In genomic region chr3:134797080-134797801, GRCh38 we compare ENCODE assay signal across 8 cellular contexts. TPM values are rescaled to one million over a fixed set of nuclear protein-coding genes. Genes with fewer than 3 reads are reported as not detected.
DNase-seq lines count a peak whose midpoint lies in the region; ATAC-seq, FAIRE-seq and TF ChIP-seq lines count a peak whose summit lies in the region.

No MANE protein-coding gene starts in this region.

- no peak for TF ChIP-seq CTCF in astrocyte (IDR thresholded peaks at IDR 0.05; ENCODE audit: insufficient read depth, low read depth, low read length)

- peaks cover 23% of the 10 kb centered on the region for H3K4me1 Mint-ChIP-seq in activated CD4-positive, alpha-beta T cell treated with anti-CD3 and anti-CD28 coated beads, Interleukin-2, amount 10 ng/mL, durations not matched to agents 24 days and 14 days
- peaks cover 5% of the 10 kb centered on the region for H3K4me1 Mint-ChIP-seq in astrocyte (ENCODE audit: low read depth, unreplicated experiment)
- peaks cover 14 to 33% of the 10 kb centered on the region in 2 donors for H3K4me1 Mint-ChIP-seq in stimulated activated naive B cell treated with anti-CD40 and anti-IgM and Interleukin-4, amounts not matched to agents 10 μg/mL and 1 μg/mL and 100 μg/mL, for 72 hours

- peak overlapping the region; percentile 97 for H2AFZ ChIP-seq in astrocyte (ENCODE audit: low read depth, low read length)

- peaks cover 58% of the 10 kb centered on the region for H3K27me3 Mint-ChIP-seq in activated CD4-positive, alpha-beta T cell treated with anti-CD3 and anti-CD28 coated beads, Interleukin-2, amount 10 ng/mL, durations not matched to agents 24 days and 14 days
- H3K27me3 Mint-ChIP-seq in astrocyte (ENCODE audit: low read depth, unreplicated experiment), result peaks cover 61% of the 10 kb centered on the region
- peaks cover 42 to 77% of the 10 kb centered on the region in 2 donors for H3K27me3 Mint-ChIP-seq in stimulated activated naive B cell treated with anti-CD40 and anti-IgM and Interleukin-4, amounts not matched to agents 10 μg/mL and 1 μg/mL and 100 μg/mL, for 72 hours

- no peaks in the 10 kb centered on the region for H3K36me3 Mint-ChIP-seq in activated CD4-positive, alpha-beta T cell treated with anti-CD3 and anti-CD28 coated beads, Interleukin-2, amount 10 ng/mL, durations not matched to agents 24 days and 14 days (ENCODE audit: low read depth)
- H3K36me3 Mint-ChIP-seq in astrocyte (ENCODE audit: low read depth, unreplicated experiment), result peaks cover 2% of the 10 kb centered on the region
- no peaks in the 10 kb centered on the region for H3K36me3 Mint-ChIP-seq in stimulated activated naive B cell treated with anti-CD40 and anti-IgM and Interleukin-4, amounts not matched to agents 10 μg/mL and 1 μg/mL and 100 μg/mL, for 72 hours

- H4K20me1 ChIP-seq in astrocyte (ENCODE audit: insufficient read depth, low read length), result no peaks in the 10 kb centered on the region

- H3K4me3 ChIP-seq in astrocyte (ENCODE audit: insufficient read depth, low read depth, low read length), result peak overlapping the region; percentile 72

- FAIRE-seq in astrocyte (lab: Jason Lieb, UNC), result no peak

- intact Hi-C loops in activated CD4-positive, alpha-beta T cell treated with anti-CD3 and anti-CD28 coated beads, Interleukin-2, amount 10 ng/mL, durations not matched to agents 24 days and 14 days (cut with micrococcal nuclease), result loop anchor here (5.0 to 10.0 kb wide), 2 partner anchors 178 to 705 kb away; no protein-coding TSS in a partner anchor

- peak overlapping the region; percentile 100 for H3K4me2 ChIP-seq in astrocyte (ENCODE audit: low read length)

- no peak for ATAC-seq in stimulated activated naive B cell treated with anti-CD40 and anti-IgM and Interleukin-4, amounts not matched to agents 10 μg/mL and 1 μg/mL and 100 μg/mL, for 72 hours (replicated peaks)

- H3K79me2 ChIP-seq in astrocyte (ENCODE audit: insufficient read depth, low read length), result no peaks in the 10 kb centered on the region

- H3K27me3 ChIP-seq in astrocyte (ENCODE audit: insufficient read depth, low read length), result peaks cover 17% of the 10 kb centered on the region

- no peaks in the 10 kb centered on the region for H3K9me3 ChIP-seq in astrocyte (ENCODE audit: insufficient read depth, low read depth, low read length)

- no peak overlapping the region for H3K27ac ChIP-seq in astrocyte (ENCODE audit: low read depth, low read length)

- peaks cover 14% of the 10 kb centered on the region for H3K4me1 ChIP-seq in astrocyte (ENCODE audit: insufficient read depth, low read length)

- peak overlapping the region; percentile 79 for H3K9ac ChIP-seq in astrocyte (ENCODE audit: low read length)

- no peaks in the 10 kb centered on the region for H3K9me3 Mint-ChIP-seq in activated CD4-positive, alpha-beta T cell treated with anti-CD3 and anti-CD28 coated beads, Interleukin-2, amount 10 ng/mL, durations not matched to agents 24 days and 14 days
- H3K9me3 Mint-ChIP-seq in astrocyte (ENCODE audit: unreplicated experiment), result peaks cover 2% of the 10 kb centered on the region
- no peaks in the 10 kb centered on the region for H3K9me3 Mint-ChIP-seq in stimulated activated naive B cell treated with anti-CD40 and anti-IgM and Interleukin-4, amounts not matched to agents 10 μg/mL and 1 μg/mL and 100 μg/mL, for 72 hours

- no peaks in the 10 kb centered on the region for H3K36me3 ChIP-seq in astrocyte (ENCODE audit: insufficient read depth, low read length)

- H3K4me3 Mint-ChIP-seq in activated CD4-positive, alpha-beta T cell treated with anti-CD3 and anti-CD28 coated beads, Interleukin-2, amount 10 ng/mL, durations not matched to agents 24 days and 14 days, result peak overlapping the region; percentile 62
- peak overlapping the region; percentile 80 for H3K4me3 Mint-ChIP-seq in astrocyte (ENCODE audit: unreplicated experiment)
- H3K4me3 Mint-ChIP-seq in stimulated activated naive B cell treated with anti-CD40 and anti-IgM and Interleukin-4, amounts not matched to agents 10 μg/mL and 1 μg/mL and 100 μg/mL, for 72 hours, result peak overlapping the region; percentile 65 to 72

- no peak for DNase-seq in activated CD4-positive, alpha-beta T cell treated with anti-CD3 and anti-CD28 coated beads, Interleukin-2, amount 10 ng/mL, durations not matched to agents 24 days and 14 days
- no peak for DNase-seq in activated CD4-positive, alpha-beta T cell treated with anti-CD3 and anti-CD28 coated beads, Interleukin-2, amount 50 U/mL, for 48 hours
- DNase-seq in astrocyte (ENCODE audit: low read depth), result no peak
- DNase-seq in left kidney (ENCODE audit: low read depth, low spot score), result peak; percentile 25
- no peak for DNase-seq in stimulated activated naive B cell treated with anti-CD40 and anti-IgM and Interleukin-4, amounts not matched to agents 10 μg/mL and 1 μg/mL and 100 μg/mL, for 72 hours
- no peak for DNase-seq in epidermal melanocyte (ENCODE audit: insufficient read length, low spot score)
- DNase-seq in NCI-H1417 (lab: John Stamatoyannopoulos, UW), result no peak
- no peak for DNase-seq in activated CD4-positive, alpha-beta T cell treated with anti-CD3 and anti-CD28 coated beads for 1 hour

- H3K27ac Mint-ChIP-seq in activated CD4-positive, alpha-beta T cell treated with anti-CD3 and anti-CD28 coated beads, Interleukin-2, amount 10 ng/mL, durations not matched to agents 24 days and 14 days, result no peak overlapping the region
- peak overlapping the region; percentile 14 for H3K27ac Mint-ChIP-seq in astrocyte (ENCODE audit: unreplicated experiment)
- H3K27ac Mint-ChIP-seq in stimulated activated naive B cell treated with anti-CD40 and anti-IgM and Interleukin-4, amounts not matched to agents 10 μg/mL and 1 μg/mL and 100 μg/mL, for 72 hours, result no peak overlapping the region

RNA-seq across cellular contexts. Expression of gene EPHB1, which starts 2.2 kb away (rescaled TPM):
- 1.6 and 2.3 TPM in 2 replicates for total RNA-seq in activated CD4-positive, alpha-beta T cell treated with anti-CD3 and anti-CD28 coated beads, Interleukin-2, amount 10 ng/mL, durations not matched to agents 24 days and 14 days
- 1.9 and 4.1 TPM in 2 replicates for total RNA-seq in astrocyte
